In genomic region chr18:48356909-48357631, GRCh38 we compare ENCODE assay signal across 19 cellular contexts. TPM values are rescaled to one million over a fixed set of nuclear protein-coding genes. Genes with fewer than 3 reads are reported as not detected.
DNase-seq lines count a peak whose midpoint lies in the region; ATAC-seq, FAIRE-seq and TF ChIP-seq lines count a peak whose summit lies in the region.
"Had no signal": no experiment of that assay in that cellular context is flagged by ENCODE, and none has a peak within 500 bp of the region (broad histone marks: within the 10 kb centered on the region; RNA-seq: fewer than 3 reads in every experiment).

No MANE protein-coding gene starts in this region.

- no peak overlapping the region for H3K14ac ChIP-seq in H1 (ENCODE audit: insufficient read length)

- intact Hi-C loops in activated T-helper 1 cell treated with anti-CD3 and anti-CD28 coated beads, Interleukin-12 subunit alpha, Interleukin-12 subunit beta, Interleukin-2, Interleukin-4 antibody, amounts not matched to agents 30 ng/mL and 10 ng/mL and 1 ng/mL, durations not matched to agents 14 hours and 24 hours and 36 hours (cut with micrococcal nuclease) = no loop called here

- no peak overlapping the region for H3K4me3 ChIP-seq in HUES6 (ENCODE audit: low read depth, low read length)
- no peak overlapping the region for H3K4me3 ChIP-seq in H1 (ENCODE audit: extremely low read depth in 1 of 4, insufficient read depth in 2 of 4, low read depth in 3 of 4, low read length in 4 of 4)
- H3K4me3 ChIP-seq: BLaER1, upper lobe of right lung had no signal

- H2BK15ac ChIP-seq in H1 (ENCODE audit: low read length) = no peak overlapping the region

- peaks cover 4% of the 10 kb centered on the region; the same call in 1 of the 2 replicates for H3K23me2 ChIP-seq in H1 (ENCODE audit: low read depth, low read length)

- H3K36me3 Mint-ChIP-seq in nephron (ENCODE audit: low read depth) = no peaks in the 10 kb centered on the region
- no peaks in the 10 kb centered on the region for H3K36me3 Mint-ChIP-seq in activated T-helper 1 cell treated with anti-CD3 and anti-CD28 coated beads, Interleukin-12 subunit alpha, Interleukin-12 subunit beta, Interleukin-2, Interleukin-4 antibody, amounts not matched to agents 30 ng/mL and 10 ng/mL and 1 ng/mL, durations not matched to agents 14 hours and 24 hours and 36 hours (ENCODE audit: low read depth)
- H3K36me3 Mint-ChIP-seq: naive B cell had no signal

- H3K4ac ChIP-seq in H1 (replicated peaks; ENCODE audit: insufficient read length, low read depth, low read length) = no peak overlapping the region

- peaks cover 46% of the 10 kb centered on the region for H3K4me1 Mint-ChIP-seq in nephron
- H3K4me1 Mint-ChIP-seq in activated T-helper 1 cell treated with anti-CD3 and anti-CD28 coated beads, Interleukin-12 subunit alpha, Interleukin-12 subunit beta, Interleukin-2, Interleukin-4 antibody, amounts not matched to agents 30 ng/mL and 10 ng/mL and 1 ng/mL, durations not matched to agents 14 hours and 24 hours and 36 hours (ENCODE audit: low read depth) = no peaks in the 10 kb centered on the region
- H3K4me1 Mint-ChIP-seq: IgD-negative memory B cell, naive B cell had no signal

- peaks cover 4% of the 10 kb centered on the region for H3K27me3 Mint-ChIP-seq in nephron (ENCODE audit: low read depth)
- peaks cover 5% of the 10 kb centered on the region for H3K27me3 Mint-ChIP-seq in activated T-helper 1 cell treated with anti-CD3 and anti-CD28 coated beads, Interleukin-12 subunit alpha, Interleukin-12 subunit beta, Interleukin-2, Interleukin-4 antibody, amounts not matched to agents 30 ng/mL and 10 ng/mL and 1 ng/mL, durations not matched to agents 14 hours and 24 hours and 36 hours (ENCODE audit: insufficient read depth)

- no peak overlapping the region for H4K91ac ChIP-seq in H1 (replicated peaks; ENCODE audit: insufficient read length, low read length)

- no peak for TF ChIP-seq EP300 in H1 (IDR thresholded peaks at IDR 0.05; ENCODE audit: borderline replicate concordance in 1 of 2, low read depth in 2 of 2, low read length in 2 of 2)

- H3K9me3 ChIP-seq in HUES6 (ENCODE audit: control insufficient read depth, insufficient read depth, low read depth, low read length) (no peaks in the 10 kb centered on the region), H1 (ENCODE audit: insufficient read depth in 2 of 2, low read depth in 1 of 2, low read length in 1 of 2) (no peaks in the 10 kb centered on the region)
- H3K9me3 ChIP-seq: BLaER1, upper lobe of right lung had no signal

- H3K4me1 ChIP-seq in HUES6 (ENCODE audit: control insufficient read depth, insufficient read depth, low read length) (peaks cover 16% of the 10 kb centered on the region), H1 (replicated peaks in 1 of 4; ENCODE audit: control insufficient read depth in 3 of 4, insufficient read depth in 4 of 4, low read length in 3 of 4) (peaks cover 0 to 7% (median 4%) of the 10 kb centered on the region in 4 experiments; a peak in 4 of 7 replicates)
- H3K4me1 ChIP-seq: BLaER1, upper lobe of right lung had no signal

- CTCF ChIA-PET in H1 (lab: Charles Lee; ENCODE audit: partially characterized antibody) = interaction anchor here (0.9 to 2.2 kb wide), 5 partner anchors 19 to 126 kb away, joined by 3 to 9 read pairs (median 3); no protein-coding TSS in a partner anchor

- no peak overlapping the region for H2BK20ac ChIP-seq in H1 (ENCODE audit: low read length)

- no peak overlapping the region for H2BK120ac ChIP-seq in H1 (replicated peaks; ENCODE audit: low read depth, low read length)

- WGBS in H1 (ENCODE audit: extremely low coverage in 1 of 2, insufficient coverage in 1 of 2, insufficient read length in 1 of 2, insufficient replicate concordance in 2 of 2, low coverage in 1 of 2, low lambda C conversion rate in 2 of 2, missing lambda C conversion rate in 1 of 2), 2 experiments = 69% methylated on average over 11 of the region's 11 CpGs; no CpG with 5 or more reads in 1 of the 2 experiments

- no peak overlapping the region for H3K56ac ChIP-seq in H1 (replicated peaks; ENCODE audit: insufficient read length, low read depth, low read length)

- TF ChIP-seq CTCF in H1 (IDR thresholded peaks at IDR 0.05; ENCODE audit: control extremely low read depth in 1 of 3, insufficient read depth in 1 of 3, low read depth in 1 of 3, low read length in 3 of 3) = no peak
- no peak for TF ChIP-seq CTCF in nephron (IDR thresholded peaks at IDR 0.05; ENCODE audit: unreplicated experiment in 3 of 3)

- ATAC-seq in GM18867 (IDR thresholded peaks at IDR 0.05; ENCODE audit: unreplicated experiment) = no peak
- ATAC-seq: upper lobe of right lung had no signal

- no peak overlapping the region for H2BK5ac ChIP-seq in H1 (ENCODE audit: low read depth, low read length)

- no peaks in the 10 kb centered on the region for H3K79me1 ChIP-seq in H1 (ENCODE audit: low read depth, low read length)

- H3K79me2 ChIP-seq in H1 (ENCODE audit: control insufficient read depth in 1 of 2, insufficient read depth in 2 of 2, low read length in 2 of 2) = no peaks in the 10 kb centered on the region

- no peak for TF ChIP-seq RAD21 in H1 (IDR thresholded peaks at IDR 0.05 in 1 of 2, conservative IDR thresholded peaks at IDR 0.05 in 1 of 2; ENCODE audit: low read depth in 2 of 2, low read length in 2 of 2)

- H3K4me2 ChIP-seq in H1 (ENCODE audit: insufficient read depth in 1 of 2, low read depth in 2 of 2, low read length in 2 of 2) = peak overlapping the region in 1 of 2 experiments; percentile 13; a peak in 2 of 4 replicates
- H3K4me2 ChIP-seq: BLaER1 had no signal

- no peaks in the 10 kb centered on the region for H4K20me1 ChIP-seq in H1 (replicated peaks in 1 of 2; ENCODE audit: control insufficient read depth in 1 of 2, insufficient read depth in 2 of 2, low read length in 2 of 2)
- H4K20me1 ChIP-seq: BLaER1 had no signal

- peaks cover 3% of the 10 kb centered on the region; the same call in 1 of the 2 replicates for H3K27me3 ChIP-seq in HUES6 (ENCODE audit: control insufficient read depth, insufficient read depth, low read length)
- peaks cover 0 to 2% (median 0%) of the 10 kb centered on the region in 4 experiments; a peak in 2 of 7 replicates for H3K27me3 ChIP-seq in H1 (replicated peaks in 1 of 4; ENCODE audit: control insufficient read depth in 3 of 4, extremely low read depth in 1 of 4, insufficient read depth in 3 of 4, low read length in 3 of 4)
- H3K27me3 ChIP-seq: BLaER1, upper lobe of right lung had no signal

- no peaks in the 10 kb centered on the region for H3K9me3 Mint-ChIP-seq in nephron
- H3K9me3 Mint-ChIP-seq in activated T-helper 1 cell treated with anti-CD3 and anti-CD28 coated beads, Interleukin-12 subunit alpha, Interleukin-12 subunit beta, Interleukin-2, Interleukin-4 antibody, amounts not matched to agents 30 ng/mL and 10 ng/mL and 1 ng/mL, durations not matched to agents 14 hours and 24 hours and 36 hours = no peaks in the 10 kb centered on the region
- H3K9me3 Mint-ChIP-seq: activated CD4-positive, alpha-beta memory T cell treated with anti-CD3 and anti-CD28 coated beads, Interleukin-2, amount 10 ng/mL, durations not matched to agents 7 days and 5 days had no signal

- POLR2A ChIA-PET in H1 (lab: Charles Lee; ENCODE audit: partially characterized antibody) = interaction anchor here (0.6 kb wide), 1 partner anchor 11 kb away, joined by 4 read pairs; no protein-coding TSS in a partner anchor

- no peak for TF ChIP-seq POLR2A in H1 (IDR thresholded peaks at IDR 0.05; ENCODE audit: control extremely low read depth in 1 of 2, low read depth in 2 of 2, low read length in 2 of 2)

- H3K23ac ChIP-seq in H1 (ENCODE audit: insufficient read length) = no peak overlapping the region

- no peak overlapping the region; the same call in 1 of the 2 replicates for H4K8ac ChIP-seq in H1 (ENCODE audit: extremely low read depth, insufficient read depth, low read length)

- peak overlapping the region; percentile 66; the same call in 1 of the 2 replicates for H2AFZ ChIP-seq in H1 (ENCODE audit: low read length)

- no peak overlapping the region for H3K27ac ChIP-seq in HUES6 (ENCODE audit: low read depth, low read length)
- H3K27ac ChIP-seq in H1 (ENCODE audit: low read depth, low read length) = no peak overlapping the region
- H3K27ac ChIP-seq: BLaER1, upper lobe of right lung had no signal

- no peak for FAIRE-seq in H1 (lab: Jason Lieb, UNC)

- no peak overlapping the region for H4K5ac ChIP-seq in H1 (ENCODE audit: insufficient read length, low read depth, low read length)

- H3K18ac ChIP-seq in H1 (ENCODE audit: extremely low read depth, low read length) = no peak overlapping the region; the same call in 1 of the 2 replicates

- H3K27ac Mint-ChIP-seq in nephron = peak overlapping the region; percentile 43 to 70 (median 47)
- no peak overlapping the region for H3K27ac Mint-ChIP-seq in activated T-helper 1 cell treated with anti-CD3 and anti-CD28 coated beads, Interleukin-12 subunit alpha, Interleukin-12 subunit beta, Interleukin-2, Interleukin-4 antibody, amounts not matched to agents 30 ng/mL and 10 ng/mL and 1 ng/mL, durations not matched to agents 14 hours and 24 hours and 36 hours
- H3K27ac Mint-ChIP-seq: activated CD4-positive, alpha-beta memory T cell treated with anti-CD3 and anti-CD28 coated beads, Interleukin-2, amount 10 ng/mL, durations not matched to agents 7 days and 5 days; IgD-negative memory B cell; naive B cell had no signal

- peak overlapping the region in 2 of 3 experiments; percentile 14 for H3K4me3 Mint-ChIP-seq in nephron
- H3K4me3 Mint-ChIP-seq in activated T-helper 1 cell treated with anti-CD3 and anti-CD28 coated beads, Interleukin-12 subunit alpha, Interleukin-12 subunit beta, Interleukin-2, Interleukin-4 antibody, amounts not matched to agents 30 ng/mL and 10 ng/mL and 1 ng/mL, durations not matched to agents 14 hours and 24 hours and 36 hours = no peak overlapping the region
- H3K4me3 Mint-ChIP-seq: activated CD4-positive, alpha-beta memory T cell treated with anti-CD3 and anti-CD28 coated beads, Interleukin-2, amount 10 ng/mL, durations not matched to agents 7 days and 5 days; IgD-negative memory B cell; naive B cell had no signal

- H2AK5ac ChIP-seq in H1 (ENCODE audit: low read depth, low read length) = no peak overlapping the region

- H3K9ac ChIP-seq in HUES6 (ENCODE audit: low read length) = peak overlapping the region; percentile 10
- H3K9ac ChIP-seq in H1 (replicated peaks in 1 of 4; ENCODE audit: extremely low read depth in 1 of 4, low read depth in 3 of 4, low read length in 3 of 4) = no peak overlapping the region
- H3K9ac ChIP-seq: BLaER1 had no signal

- DNase-seq in DMS153 (lab: John Stamatoyannopoulos, UW) (peak; percentile 64), H1 (ENCODE audit: low read depth in 1 of 2, low spot score in 2 of 2) (no peak), NCI-H748 (lab: John Stamatoyannopoulos, UW; ENCODE audit: unreplicated experiment) (no peak)
- DNase-seq in activated T-helper 1 cell treated with anti-CD3 and anti-CD28 coated beads, Interleukin-12 subunit alpha, Interleukin-12 subunit beta, Interleukin-2, Interleukin-4 antibody, amounts not matched to agents 30 ng/mL and 10 ng/mL and 1 ng/mL, durations not matched to agents 14 hours and 24 hours and 36 hours (ENCODE audit: low spot score) = no peak
- DNase-seq: activated CD4-positive, alpha-beta memory T cell treated with anti-CD3 and anti-CD28 coated beads, Interleukin-2, amount 10 ng/mL, durations not matched to agents 7 days and 5 days; effector memory CD4-positive, alpha-beta T cell; naive B cell; NCI-H1105 treated with DMSO at 0.1 percent for 48 hours; retina; Right ventricle myocardium superior; T-helper 9 cell; upper lobe of right lung had no signal

- 0 out of 2 replicates have a peak overlapping the region, but pooled peaks have one; percentile 0 for H2BK12ac ChIP-seq in H1 (ENCODE audit: low read depth, low read length)

- H3K36me3 ChIP-seq in HUES6 (ENCODE audit: control insufficient read depth, insufficient read depth, low read length) = no peaks in the 10 kb centered on the region
- H3K36me3 ChIP-seq in H1 (ENCODE audit: control insufficient read depth in 2 of 4, insufficient read depth in 4 of 4, low read length in 3 of 4) = no peaks in the 10 kb centered on the region
- H3K36me3 ChIP-seq: BLaER1, upper lobe of right lung had no signal

RNA-seq across cellular contexts. Expression of gene ZBTB7C, which starts 52.1 kb away (rescaled TPM):
- 0.23 and 0.45 TPM in 2 replicates for total RNA-seq in H1 (2021; fragmentation: NEBNext Ultra II Directional; extraction: Animal tissue kit (Norgen Biotek cat#: 25700))
- polyA plus RNA-seq in H1 (2011; rRNA removed) = 0.15 and 0.17 TPM in 2 replicates
- polyA plus RNA-seq in H1 (2011; cell fraction: cytosol; rRNA removed) = 0.13 TPM
- polyA plus RNA-seq in H1 (2011; cell fraction: nucleus; rRNA removed) = 0.11 TPM
- polyA plus RNA-seq in H1 (2012, experiment 1 of 2) = 0.14 to 0.25 TPM (median 0.19 TPM) in 4 replicates
- 0.18 TPM for polyA plus RNA-seq in H1 (2012, experiment 2 of 2)
- 0.08 TPM for polyA plus RNA-seq in H1 (2013, experiment 1 of 2)
- polyA plus RNA-seq in H1 (2013, experiment 2 of 2) = 0.24 TPM
- 0.03 and 0.05 TPM in 2 replicates for polyA minus RNA-seq in H1 (2011; rRNA and poly(A)+ RNA removed)
- polyA minus RNA-seq in H1 (2011; cell fraction: cytosol; rRNA and poly(A)+ RNA removed) = not detected
- polyA minus RNA-seq in H1 (2011; cell fraction: nucleus; rRNA and poly(A)+ RNA removed) = 0.60 TPM
- total RNA-seq in activated T-helper 1 cell treated with anti-CD3 and anti-CD28 coated beads, Interleukin-12 subunit alpha, Interleukin-12 subunit beta, Interleukin-2, Interleukin-4 antibody, amounts not matched to agents 30 ng/mL and 10 ng/mL and 1 ng/mL, durations not matched to agents 14 hours and 24 hours and 36 hours = 1.0 and 1.4 TPM in 2 replicates
- total RNA-seq: fibroblast of villous mesenchyme, G401 had no signal
- polyA plus RNA-seq: IgD-negative memory B cell had no signal
